In the genomic region with DNA sequence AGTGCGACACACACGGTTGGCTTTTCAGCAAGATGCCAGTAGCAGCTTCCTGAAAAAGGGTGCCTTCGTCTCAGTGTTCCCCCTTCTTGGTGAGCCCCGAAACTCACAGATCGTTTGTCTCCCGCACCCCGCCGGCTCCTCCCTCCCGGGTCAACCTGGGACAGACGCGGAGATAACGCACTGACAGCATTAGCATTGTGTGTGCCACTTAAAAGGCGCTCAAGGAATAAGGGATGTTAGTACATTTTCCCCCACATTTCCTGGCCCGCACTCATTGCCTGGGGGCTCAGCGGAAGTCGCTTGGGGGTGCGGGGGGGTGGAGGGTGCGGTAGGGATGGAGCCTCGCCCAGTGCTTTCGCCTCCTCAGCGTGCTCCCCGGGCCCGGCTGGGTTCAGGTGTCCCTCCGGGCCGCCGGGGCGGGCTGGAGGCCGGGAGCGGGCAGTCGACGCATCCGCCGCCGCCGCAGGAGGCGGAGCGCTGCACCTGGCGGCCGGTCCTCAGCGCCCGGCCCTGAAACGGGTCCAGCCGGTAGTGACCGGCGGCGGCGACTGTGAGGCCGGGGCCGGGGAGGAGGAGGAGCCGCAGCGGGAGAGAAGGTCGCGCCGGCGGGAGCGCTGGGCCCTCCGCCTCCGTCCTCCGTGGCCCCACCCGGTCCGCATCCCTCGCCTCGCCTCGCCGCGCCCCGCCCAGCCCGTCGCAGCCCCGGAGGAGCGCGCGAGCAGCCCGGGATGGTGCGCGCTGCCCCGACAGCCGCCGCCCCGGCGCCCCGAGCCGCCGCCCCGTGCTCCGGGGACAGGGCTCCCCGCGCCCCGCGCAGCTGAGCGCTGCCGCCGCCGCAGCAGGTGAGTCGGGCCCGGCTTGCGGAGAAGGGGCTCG, we compare ENCODE assay signal across 8 cellular contexts. TPM values are rescaled to one million over a fixed set of nuclear protein-coding genes. Genes with fewer than 3 reads are reported as not detected.
DNase-seq lines count a peak whose midpoint lies in the region; ATAC-seq and TF ChIP-seq lines count a peak whose summit lies in the region.

Gene MFSD6, plus strand, starts transcription at position 694 of the 876 bp plus-strand sequence. CDS start 27,675 bp downstream, outside the sequence.

- peaks cover 33% of the 10 kb centered on the region for H3K4me1 Mint-ChIP-seq in activated CD4-positive, alpha-beta T cell treated with anti-CD3 and anti-CD28 coated beads, Interleukin-2, amount 10 ng/mL, durations not matched to agents 24 days and 14 days
- H3K4me1 Mint-ChIP-seq in dendritic cell treated with granulocyte-macrophage colony-stimulating factor and Interleukin-4, amounts not matched to agents 40 ng/mL and 50 ng/mL, for 4 days (ENCODE audit: low read depth), result peaks cover 21% of the 10 kb centered on the region

- WGBS in lung, 2 donors, result 1% methylated on average over 54 to 98 of the region's 98 CpGs

- POLR2A ChIA-PET in HEK293T (lab: Yijun Ruan, JAX), result no interaction called here

- H3K27ac ChIP-seq in lung (ENCODE audit: low read depth in 1 of 2, low read length in 1 of 2), result peak within 1 kb of the TSS; percentile 69 to 97

- CTCF ChIA-PET in HEK293T (lab: Yijun Ruan, JAX), result no interaction called here

- H3K4me3 ChIP-seq in GM12865 (ENCODE audit: low read depth, low read length), result peak within 1 kb of the TSS; percentile 84
- H3K4me3 ChIP-seq in lung, result peak within 1 kb of the TSS; percentile 90

- H3K4me3 Mint-ChIP-seq in activated CD4-positive, alpha-beta T cell treated with anti-CD3 and anti-CD28 coated beads, Interleukin-2, amount 10 ng/mL, durations not matched to agents 24 days and 14 days, result peak within 1 kb of the TSS; percentile 87
- H3K4me3 Mint-ChIP-seq in dendritic cell treated with granulocyte-macrophage colony-stimulating factor and Interleukin-4, amounts not matched to agents 40 ng/mL and 50 ng/mL, for 4 days, result peak within 1 kb of the TSS; percentile 73

- peak; percentile 71 for ATAC-seq in lung (ENCODE audit: insufficient read depth, low FRiP score)

- no peak for TF ChIP-seq CTCF in GM12865 (IDR thresholded peaks at IDR 0.05; ENCODE audit: insufficient read depth, low read depth, low read length, missing control alignments)
- no peak for TF ChIP-seq CTCF in lung (IDR thresholded peaks at IDR 0.05; ENCODE audit: control extremely low read depth, extremely low read depth)

- H3K36me3 ChIP-seq in lung (ENCODE audit: control insufficient read depth in 2 of 2, insufficient read depth in 2 of 2, low read length in 2 of 2), result no peaks in the 10 kb centered on the region

- DNase-seq in GM12865 (ENCODE audit: low read depth) (peak; percentile 71), HEK293T (ENCODE audit: extremely low spot score) (peak; percentile 50), NCI-H1105 treated with DMSO at 0.1 percent for 48 hours (lab: John Stamatoyannopoulos, UW) (peak; percentile 62), lung (ENCODE audit: low spot score) (peak; percentile 54), SKM-1 treated with dmso at 0.1 percent for 144 hours (lab: John Stamatoyannopoulos, UW; ENCODE audit: unreplicated experiment) (no peak)
- DNase-seq in activated CD4-positive, alpha-beta T cell treated with anti-CD3 and anti-CD28 coated beads, Interleukin-2, amount 10 ng/mL, durations not matched to agents 24 days and 14 days, result peak; percentile 88
- peak; percentile 25 to 36 (median 35) for DNase-seq in stimulated activated CD4-positive, alpha-beta T cell treated with anti-CD3 and anti-CD28 coated beads, TNF-alpha, amount 100 ng/mL, for 4 hours (ENCODE audit: low read depth in 3 of 3)

- peaks cover 5% of the 10 kb centered on the region for H3K36me3 Mint-ChIP-seq in activated CD4-positive, alpha-beta T cell treated with anti-CD3 and anti-CD28 coated beads, Interleukin-2, amount 10 ng/mL, durations not matched to agents 24 days and 14 days (ENCODE audit: low read depth)
- no peaks in the 10 kb centered on the region for H3K36me3 Mint-ChIP-seq in dendritic cell treated with granulocyte-macrophage colony-stimulating factor and Interleukin-4, amounts not matched to agents 40 ng/mL and 50 ng/mL, for 4 days (ENCODE audit: low read depth)

- H3K4me1 ChIP-seq in lung (ENCODE audit: control insufficient read depth in 2 of 2, insufficient read depth in 2 of 2, low read length in 2 of 2), result peaks cover 0 to 6% of the 10 kb centered on the region in 2 donors

- no peaks in the 10 kb centered on the region for H3K27me3 Mint-ChIP-seq in activated CD4-positive, alpha-beta T cell treated with anti-CD3 and anti-CD28 coated beads, Interleukin-2, amount 10 ng/mL, durations not matched to agents 24 days and 14 days
- H3K27me3 Mint-ChIP-seq in dendritic cell treated with granulocyte-macrophage colony-stimulating factor and Interleukin-4, amounts not matched to agents 40 ng/mL and 50 ng/mL, for 4 days, result peaks cover 2% of the 10 kb centered on the region

- H3K27me3 ChIP-seq in lung (ENCODE audit: control insufficient read depth, insufficient read depth), result no peaks in the 10 kb centered on the region

- H3K9me3 ChIP-seq in lung (ENCODE audit: control insufficient read depth in 2 of 2, insufficient read depth in 1 of 2, low read length in 1 of 2), result no peaks in the 10 kb centered on the region

- H3K9me3 Mint-ChIP-seq in activated CD4-positive, alpha-beta T cell treated with anti-CD3 and anti-CD28 coated beads, Interleukin-2, amount 10 ng/mL, durations not matched to agents 24 days and 14 days, result no peaks in the 10 kb centered on the region
- H3K9me3 Mint-ChIP-seq in dendritic cell treated with granulocyte-macrophage colony-stimulating factor and Interleukin-4, amounts not matched to agents 40 ng/mL and 50 ng/mL, for 4 days, result no peaks in the 10 kb centered on the region

- H3K27ac Mint-ChIP-seq in activated CD4-positive, alpha-beta T cell treated with anti-CD3 and anti-CD28 coated beads, Interleukin-2, amount 10 ng/mL, durations not matched to agents 24 days and 14 days, result peak within 1 kb of the TSS; percentile 94
- peak within 1 kb of the TSS; percentile 80 for H3K27ac Mint-ChIP-seq in dendritic cell treated with granulocyte-macrophage colony-stimulating factor and Interleukin-4, amounts not matched to agents 40 ng/mL and 50 ng/mL, for 4 days

- intact Hi-C loops in activated CD4-positive, alpha-beta T cell treated with anti-CD3 and anti-CD28 coated beads, Interleukin-2, amount 10 ng/mL, durations not matched to agents 24 days and 14 days (cut with micrococcal nuclease), result loop anchor here (1.0 to 5.0 kb wide), 6 partner anchors 25 to 614 kb away; partner anchors contain the start of genes GLS, NAB1 and NEMP2
- intact Hi-C loops in dendritic cell treated with granulocyte-macrophage colony-stimulating factor and Interleukin-4, amounts not matched to agents 40 ng/mL and 50 ng/mL, for 4 days (cut with micrococcal nuclease), result loop anchor here (5.0 to 10.0 kb wide), 2 partner anchors 127 to 244 kb away; partner anchors contain the start of gene NEMP2

TF ChIP-seq in HEK293T, 16 proteins besides CTCF, POLR2A, EP300 and RAD21:
- TF ChIP-seq FOXK2 (IDR thresholded peaks at IDR 0.05) (no peak), ELF4 (IDR thresholded peaks at IDR 0.05) (no peak), FOXM1 (IDR thresholded peaks at IDR 0.05; ENCODE audit: borderline replicate concordance) (no peak), BHLHE40 (IDR thresholded peaks at IDR 0.05; ENCODE audit: borderline replicate concordance) (no peak)
TF ChIP-seq in HEK293T: peak in this region for 0.

RNA-seq across cellular contexts. Expression of gene MFSD6, which starts in this region (rescaled TPM):
- 44.6 and 45.3 TPM in 2 replicates for total RNA-seq in activated CD4-positive, alpha-beta T cell treated with anti-CD3 and anti-CD28 coated beads, Interleukin-2, amount 10 ng/mL, durations not matched to agents 24 days and 14 days
- 10 to 100 TPM; 57.3 to 61.7 TPM for total RNA-seq in lung
- polyA plus RNA-seq in lung, result 10 to 100 TPM; 11.7 to 17.5 TPM
